Comparison of ENCODE assay signal across 21 cellular contexts in genomic region chr11:45773271-45774022, GRCh38. TPM values are rescaled to one million over a fixed set of nuclear protein-coding genes. Genes with fewer than 3 reads are reported as not detected.
DNase-seq lines count a peak whose midpoint lies in the region; ATAC-seq and TF ChIP-seq lines count a peak whose summit lies in the region.
"Had no signal": no experiment of that assay in that cellular context is flagged by ENCODE, and none has a peak within 500 bp of the region (broad histone marks: within the 10 kb centered on the region; RNA-seq: fewer than 3 reads in every experiment).

No MANE protein-coding gene starts in this region.

- WGBS in aorta, 2 donors: 53 to 56% methylated on average over 9 of the region's 9 CpGs

- H3K27me3 Mint-ChIP-seq in natural killer cell (ENCODE audit: low read depth in 2 of 2): peaks cover 0 to 6% of the 10 kb centered on the region in 2 donors
- peaks cover 0 to 4% of the 10 kb centered on the region in 2 donors for H3K27me3 Mint-ChIP-seq in natural killer cell treated with Interleukin-12 subunit alpha and Interleukin-12 subunit beta and Interleukin-15 and Interleukin-18, amount 100 ng/mL, for 72 hours
- peaks cover 14% of the 10 kb centered on the region for H3K27me3 Mint-ChIP-seq in T-helper 2 cell treated with Interferon-gamma antibody and Interleukin-4, amounts not matched to agents 5 μg/mL and 100 μg/mL, for 36 hours (ENCODE audit: low read depth)

- TF ChIP-seq CTCF in natural killer cell (IDR thresholded peaks at IDR 0.05): no peak

- no peaks in the 10 kb centered on the region for H3K36me3 Mint-ChIP-seq in natural killer cell
- H3K36me3 Mint-ChIP-seq in natural killer cell treated with Interleukin-12 subunit alpha and Interleukin-12 subunit beta and Interleukin-15 and Interleukin-18, amount 100 ng/mL, for 72 hours: no peaks in the 10 kb centered on the region
- H3K36me3 Mint-ChIP-seq in T-helper 2 cell treated with Interferon-gamma antibody and Interleukin-4, amounts not matched to agents 5 μg/mL and 100 μg/mL, for 36 hours (ENCODE audit: low read depth): no peaks in the 10 kb centered on the region

- H3K4me1 Mint-ChIP-seq in natural killer cell: peaks cover 15% of the 10 kb centered on the region in 2 donors
- peaks cover 12 to 17% of the 10 kb centered on the region in 2 donors for H3K4me1 Mint-ChIP-seq in natural killer cell treated with Interleukin-12 subunit alpha and Interleukin-12 subunit beta and Interleukin-15 and Interleukin-18, amount 100 ng/mL, for 72 hours (ENCODE audit: low read depth in 2 of 2)
- H3K4me1 Mint-ChIP-seq in T-helper 2 cell treated with Interferon-gamma antibody and Interleukin-4, amounts not matched to agents 5 μg/mL and 100 μg/mL, for 36 hours (ENCODE audit: low read depth): peaks cover 17% of the 10 kb centered on the region

- ATAC-seq in natural killer cell (no peak), aorta (ENCODE audit: low FRiP score) (peak; percentile 34), GM19035 (IDR thresholded peaks at IDR 0.05; ENCODE audit: unreplicated experiment) (no peak), GM19395 (IDR thresholded peaks at IDR 0.05; ENCODE audit: unreplicated experiment) (no peak)
- ATAC-seq in natural killer cell treated with Interleukin-12 subunit alpha and Interleukin-12 subunit beta and Interleukin-15 and Interleukin-18, amount 100 ng/mL, for 72 hours: no peak
- ATAC-seq: HCT116, Right ventricle myocardium inferior had no signal

- intact Hi-C loops in natural killer cell (cut with micrococcal nuclease) (loop anchor here (5.0 kb wide), 1 partner anchor 431 kb away; no protein-coding TSS in a partner anchor), aorta (cut with DNase I) (loop anchor here (2.0 to 5.0 kb wide), 4 partner anchors 116 to 403 kb away; no protein-coding TSS in a partner anchor)

- H3K4me3 ChIP-seq in aorta (ENCODE audit: low read length in 2 of 2): no peak overlapping the region
- H3K4me3 ChIP-seq: SJSA1 had no signal

- no peaks in the 10 kb centered on the region for H3K9me3 Mint-ChIP-seq in natural killer cell
- H3K9me3 Mint-ChIP-seq in natural killer cell treated with Interleukin-12 subunit alpha and Interleukin-12 subunit beta and Interleukin-15 and Interleukin-18, amount 100 ng/mL, for 72 hours: no peaks in the 10 kb centered on the region
- H3K9me3 Mint-ChIP-seq in T-helper 2 cell treated with Interferon-gamma antibody and Interleukin-4, amounts not matched to agents 5 μg/mL and 100 μg/mL, for 36 hours: no peaks in the 10 kb centered on the region

- no peaks in the 10 kb centered on the region for H3K4me1 ChIP-seq in aorta (ENCODE audit: control insufficient read depth in 1 of 2, insufficient read depth in 2 of 2, low read length in 2 of 2)
- H3K4me1 ChIP-seq: BE2C, Caco-2 had no signal

- no peaks in the 10 kb centered on the region for H3K27me3 ChIP-seq in aorta (ENCODE audit: control insufficient read depth in 1 of 2, insufficient read depth in 2 of 2, low read length in 1 of 2)
- H3K27me3 ChIP-seq: BE2C had no signal

- no peaks in the 10 kb centered on the region for H3K9me3 ChIP-seq in aorta (ENCODE audit: control insufficient read depth, low read length)
- H3K9me3 ChIP-seq: BE2C, Caco-2, SJSA1 had no signal

- peak overlapping the region; percentile 13 for H3K4me3 Mint-ChIP-seq in natural killer cell
- no peak overlapping the region for H3K4me3 Mint-ChIP-seq in natural killer cell treated with Interleukin-12 subunit alpha and Interleukin-12 subunit beta and Interleukin-15 and Interleukin-18, amount 100 ng/mL, for 72 hours
- peak overlapping the region; percentile 8 for H3K4me3 Mint-ChIP-seq in T-helper 2 cell treated with Interferon-gamma antibody and Interleukin-4, amounts not matched to agents 5 μg/mL and 100 μg/mL, for 36 hours

- H3K27ac Mint-ChIP-seq in natural killer cell: no peak overlapping the region
- no peak overlapping the region for H3K27ac Mint-ChIP-seq in natural killer cell treated with Interleukin-12 subunit alpha and Interleukin-12 subunit beta and Interleukin-15 and Interleukin-18, amount 100 ng/mL, for 72 hours
- H3K27ac Mint-ChIP-seq in T-helper 2 cell treated with Interferon-gamma antibody and Interleukin-4, amounts not matched to agents 5 μg/mL and 100 μg/mL, for 36 hours: no peak overlapping the region

- DNase-seq in natural killer cell (no peak), fibroblast of peridontal ligament (ENCODE audit: extremely low read depth) (peak; percentile 9), aorta (no peak), COR-L47 (lab: John Stamatoyannopoulos, UW) (no peak)
- DNase-seq in natural killer cell treated with Interleukin-12 subunit alpha and Interleukin-12 subunit beta and Interleukin-15 and Interleukin-18, amount 100 ng/mL, for 72 hours (ENCODE audit: low spot score): no peak
- DNase-seq in T-helper 2 cell treated with Interferon-gamma antibody and Interleukin-4, amounts not matched to agents 5 μg/mL and 100 μg/mL, for 36 hours (ENCODE audit: low spot score): no peak
- DNase-seq: BE2C, Caco-2, DMS 273 treated with DMSO at 0.1 percent for 48 hours, DND-41, Kasumi-1, NCI-H1417, NCI-H1694 treated with DMSO at 0.1 percent for 48 hours, NCI-H2081 treated with DMSO at 0.1 percent for 48 hours, NCI-H446, OCI-M1 had no signal

- peaks cover 0 to 2% of the 10 kb centered on the region in 2 donors for H3K36me3 ChIP-seq in aorta (ENCODE audit: control insufficient read depth in 1 of 2, insufficient read depth in 2 of 2, low read length in 1 of 2)
- H3K36me3 ChIP-seq: BE2C, SJSA1 had no signal

- H3K27ac ChIP-seq in aorta (ENCODE audit: low read depth in 1 of 2, low read length in 2 of 2): no peak overlapping the region
- H3K27ac ChIP-seq: SJSA1 had no signal

RNA-seq across cellular contexts. Expression of gene SLC35C1, which starts 31.5 kb away (rescaled TPM):
- 10 to 100 TPM in 1 of 3 donors, 1 to 10 TPM in 2; 7.1 to 11.9 (median 9.5) TPM for total RNA-seq in natural killer cell
- 10 to 100 TPM; 15.9 to 18.7 TPM for total RNA-seq in natural killer cell treated with Interleukin-12 subunit alpha and Interleukin-12 subunit beta and Interleukin-15 and Interleukin-18, amount 100 ng/mL, for 72 hours
- 10 to 100 TPM; 11.5 to 11.8 TPM for total RNA-seq in aorta
- 1 to 10 TPM; 6.5 to 9.4 TPM for polyA plus RNA-seq in aorta
